13 cellular contexts compared by ENCODE assay signal in genomic region chr3:66035763-66036477, GRCh38. TPM values are rescaled to one million over a fixed set of nuclear protein-coding genes. Genes with fewer than 3 reads are reported as not detected.
DNase-seq lines count a peak whose midpoint lies in the region; ATAC-seq and TF ChIP-seq lines count a peak whose summit lies in the region.
"Had no signal": no experiment of that assay in that cellular context is flagged by ENCODE, and none has a peak within 500 bp of the region (broad histone marks: within the 10 kb centered on the region; RNA-seq: fewer than 3 reads in every experiment).

No MANE protein-coding gene starts in this region.

- H3K36me3 ChIP-seq in lower lobe of right lung (no peaks in the 10 kb centered on the region), upper lobe of right lung (no peaks in the 10 kb centered on the region)

- H3K36me3 Mint-ChIP-seq in activated naive CD8-positive, alpha-beta T cell treated with anti-CD3 and anti-CD28 coated beads for 36 hours, result no peaks in the 10 kb centered on the region

- no peak for TF ChIP-seq CTCF in coronary artery (IDR thresholded peaks at IDR 0.05)
- no peak for TF ChIP-seq CTCF in lower lobe of right lung (IDR thresholded peaks at IDR 0.05)
- TF ChIP-seq CTCF in upper lobe of right lung (IDR thresholded peaks at IDR 0.05), result no peak

- H3K27ac Mint-ChIP-seq in activated naive CD8-positive, alpha-beta T cell treated with anti-CD3 and anti-CD28 coated beads for 36 hours, result no peak overlapping the region
- H3K27ac Mint-ChIP-seq: activated naive CD8-positive, alpha-beta T cell treated with anti-CD3 and anti-CD28 coated beads, Interleukin-2, amount 50 U/mL, for 24 hours had no signal

- no peak overlapping the region for H3K4me3 Mint-ChIP-seq in activated naive CD8-positive, alpha-beta T cell treated with anti-CD3 and anti-CD28 coated beads for 36 hours
- H3K4me3 Mint-ChIP-seq: activated naive CD8-positive, alpha-beta T cell treated with anti-CD3 and anti-CD28 coated beads, Interleukin-2, amount 50 U/mL, for 24 hours had no signal

- DNase-seq in NCI-H82 (lab: John Stamatoyannopoulos, UW) (peak; percentile 17), NCI-H82 treated with DMSO at 0.1 percent for 48 hours (lab: John Stamatoyannopoulos, UW; ENCODE audit: unreplicated experiment) (no peak), coronary artery (ENCODE audit: low spot score) (no peak), lower lobe of right lung (no peak), upper lobe of right lung (no peak)
- no peak for DNase-seq in activated naive CD8-positive, alpha-beta T cell treated with anti-CD3 and anti-CD28 coated beads for 36 hours
- DNase-seq: ACHN; activated naive CD8-positive, alpha-beta T cell treated with anti-CD3 and anti-CD28 coated beads, Interleukin-2, amount 50 U/mL, for 24 hours; HCEC 1CT; hippocampal formation; stimulated activated CD4-positive, alpha-beta T cell treated with anti-CD3 and anti-CD28 coated beads, Interleukin-4, amount 100 ng/mL, for 1 hour had no signal

- H3K27ac ChIP-seq in coronary artery (peak overlapping the region; percentile 92 to 96), lower lobe of right lung (peak overlapping the region; percentile 94), upper lobe of right lung (peak overlapping the region; percentile 88)

- peaks cover 10% of the 10 kb centered on the region for H3K4me1 Mint-ChIP-seq in activated naive CD8-positive, alpha-beta T cell treated with anti-CD3 and anti-CD28 coated beads for 36 hours

- H3K4me1 ChIP-seq in lower lobe of right lung (peaks cover 26% of the 10 kb centered on the region), upper lobe of right lung (peaks cover 9% of the 10 kb centered on the region)

- H3K9me3 Mint-ChIP-seq in activated naive CD8-positive, alpha-beta T cell treated with anti-CD3 and anti-CD28 coated beads for 36 hours, result no peaks in the 10 kb centered on the region
- H3K9me3 Mint-ChIP-seq: activated naive CD8-positive, alpha-beta T cell treated with anti-CD3 and anti-CD28 coated beads, Interleukin-2, amount 50 U/mL, for 24 hours had no signal

- peaks cover 77% of the 10 kb centered on the region for H3K27me3 Mint-ChIP-seq in activated naive CD8-positive, alpha-beta T cell treated with anti-CD3 and anti-CD28 coated beads for 36 hours

- peak overlapping the region; percentile 90 for H3K4me3 ChIP-seq in coronary artery
- H3K4me3 ChIP-seq in lower lobe of right lung, result peak overlapping the region; percentile 85
- peak overlapping the region; percentile 80 for H3K4me3 ChIP-seq in upper lobe of right lung

- H3K9me3 ChIP-seq in lower lobe of right lung (no peaks in the 10 kb centered on the region), upper lobe of right lung (no peaks in the 10 kb centered on the region)

- no peak for ATAC-seq in lower lobe of right lung
- ATAC-seq in upper lobe of right lung, result no peak
- ATAC-seq in GM21447 (IDR thresholded peaks at IDR 0.05; ENCODE audit: unreplicated experiment), result no peak
- ATAC-seq in GM21381 (IDR thresholded peaks at IDR 0.05; ENCODE audit: unreplicated experiment), result no peak
- ATAC-seq: activated naive CD8-positive, alpha-beta T cell treated with anti-CD3 and anti-CD28 coated beads, Interleukin-2, amount 50 U/mL, for 24 hours had no signal

- intact Hi-C loops in lower lobe of right lung (cut with DNase I), result no loop called here
- intact Hi-C loops in upper lobe of right lung (cut with DNase I), result no loop called here

- H3K27me3 ChIP-seq in lower lobe of right lung (ENCODE audit: low read depth), result no peaks in the 10 kb centered on the region
- H3K27me3 ChIP-seq in upper lobe of right lung, result no peaks in the 10 kb centered on the region

RNA-seq across cellular contexts. Expression of gene MAGI1, which starts 2.8 kb away (rescaled TPM):
- 35.5 TPM for total RNA-seq in lower lobe of right lung
- total RNA-seq in upper lobe of right lung, result 45.8 TPM
- total RNA-seq in activated naive CD8-positive, alpha-beta T cell treated with anti-CD3 and anti-CD28 coated beads for 36 hours, result under 1 TPM; 0.12 to 0.16 TPM

Comparison
In these comparisons a context has a peak if more than half of its experiments do, and no peak if none do; other contexts are left out.
1. RNA of gene MAGI1, which starts 2.8 kb away (total RNA-seq): 45.8 TPM in upper lobe of right lung (single experiment) and 35.5 TPM in lower lobe of right lung (single experiment); 0.12 to 0.16 TPM in activated naive CD8-positive, alpha-beta T cell treated with anti-CD3 and anti-CD28 coated beads for 36 hours; every median in the first group is over 10 times any median in the second.
2. Peak in every context shown above with its lines, with median percentiles within 50 percentile points of each other: H3K27ac ChIP-seq and H3K4me3 ChIP-seq.